Comparison of ENCODE assay signal across 1 cellular context in the genomic region with DNA sequence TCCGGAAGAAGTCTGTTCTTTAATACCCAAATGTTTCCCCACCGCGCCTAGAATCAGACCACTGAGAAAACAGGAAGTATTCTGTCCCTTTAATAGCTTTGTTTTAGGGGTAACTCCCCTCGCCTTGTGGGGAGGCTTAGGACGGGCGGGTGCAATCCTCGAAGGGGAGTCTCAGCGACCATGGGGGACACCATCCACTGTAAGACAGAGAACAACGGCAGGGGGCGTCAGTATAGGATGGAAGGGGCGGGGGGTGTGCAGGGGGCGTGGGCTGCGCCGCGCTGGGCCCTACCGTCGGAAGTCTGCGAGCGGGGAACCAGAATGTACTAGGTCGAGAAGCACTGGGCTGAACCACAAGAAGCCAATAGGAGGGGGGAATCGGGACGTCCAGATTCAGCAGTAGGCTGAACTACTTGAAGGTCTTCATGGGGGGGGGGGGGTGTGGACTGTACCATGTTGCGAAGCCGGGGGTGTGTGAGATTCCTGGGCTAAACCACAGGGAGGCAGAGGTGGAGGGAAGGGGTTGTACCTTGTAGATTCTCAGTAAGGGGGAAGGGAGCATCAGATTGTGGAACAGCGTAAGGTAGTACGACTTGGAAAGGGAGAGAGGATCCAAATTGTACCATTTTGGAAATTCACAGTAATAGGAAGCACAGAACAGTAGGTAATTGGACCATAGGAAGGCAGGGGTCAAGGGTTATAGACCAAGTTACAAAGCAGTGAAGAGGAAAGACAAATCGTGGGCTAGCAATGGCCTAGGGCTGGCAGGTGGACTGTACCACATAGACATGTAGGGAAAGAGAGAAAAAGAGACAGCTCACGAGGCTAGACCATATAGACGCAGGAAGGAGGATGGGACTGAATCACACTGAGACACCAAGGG.
TF ChIP-seq lines count a peak whose summit lies in the region.

No MANE protein-coding gene starts in this region.

TF ChIP-seq in Ishikawa, 13 proteins besides CTCF, POLR2A, EP300 and RAD21:
- TF ChIP-seq TAF1 (IDR thresholded peaks at IDR 0.05; ENCODE audit: low read depth), result 0 out of 2 replicates have a peak, but pooled peaks have one; percentile 11
- TF ChIP-seq, protein P1, sequence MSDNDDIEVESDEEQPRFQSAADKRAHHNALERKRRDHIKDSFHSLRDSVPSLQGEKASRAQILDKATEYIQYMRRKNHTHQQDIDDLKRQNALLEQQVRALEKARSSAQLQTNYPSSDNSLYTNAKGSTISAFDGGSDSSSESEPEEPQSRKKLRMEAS (IDR thresholded peaks at IDR 0.05), result no peak; the same call in 1 of the 2 replicates
- TF ChIP-seq ZBTB7A (IDR thresholded peaks at IDR 0.05; ENCODE audit: low read depth), result peak; percentile 53; the same call in 1 of the 2 replicates
- TF ChIP-seq CREB1 (IDR thresholded peaks at IDR 0.05; ENCODE audit: low read depth), result no peak
- TF ChIP-seq, protein P2, sequence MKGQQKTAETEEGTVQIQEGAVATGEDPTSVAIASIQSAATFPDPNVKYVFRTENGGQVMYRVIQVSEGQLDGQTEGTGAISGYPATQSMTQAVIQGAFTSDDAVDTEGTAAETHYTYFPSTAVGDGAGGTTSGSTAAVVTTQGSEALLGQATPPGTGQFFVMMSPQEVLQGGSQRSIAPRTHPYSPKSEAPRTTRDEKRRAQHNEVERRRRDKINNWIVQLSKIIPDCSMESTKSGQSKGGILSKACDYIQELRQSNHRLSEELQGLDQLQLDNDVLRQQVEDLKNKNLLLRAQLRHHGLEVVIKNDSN (IDR thresholded peaks at IDR 0.05), result no peak
- no peak for TF ChIP-seq CEBPB (IDR thresholded peaks at IDR 0.05)
